Comparison of ENCODE assay signal across 8 cellular contexts in genomic region chr2:106095478-106096392, GRCh38.
A peak's percentile ranks its signal among the peaks of the same experiment; 100 is the strongest.
DNase-seq lines count a peak whose midpoint lies in the region; ATAC-seq and TF ChIP-seq lines count a peak whose summit lies in the region.
"Had no signal": no experiment of that assay in that cellular context is flagged by ENCODE, and none has a peak within 500 bp of the region (broad histone marks: within the 10 kb centered on the region; RNA-seq: fewer than 3 reads in every experiment).

No MANE protein-coding gene starts in this region.

- DNase-seq in activated B cell treated with CpG ODN at 0.5 μM for 24 hours = no peak
- DNase-seq in activated naive CD4-positive, alpha-beta T cell treated with anti-CD3 and anti-CD28 coated beads for 36 hours = peak; percentile 83
- DNase-seq in nephron progenitor cell = no peak
- peak; percentile 54 for DNase-seq in transverse colon
- no peak for DNase-seq in RPMI8226
- no peak for DNase-seq in NCI-H1105 (lab: John Stamatoyannopoulos, UW)
- DNase-seq in NCI-H1417 treated with DMSO at 0.1 percent for 48 hours (lab: John Stamatoyannopoulos, UW) = no peak
- DNase-seq: retina had no signal

- WGBS in transverse colon (ENCODE audit: low coverage in 1 of 2), 2 donors = 63 to 81% methylated on average over 5 to 21 of the region's 21 CpGs

- CTCF ChIA-PET in activated B cell treated with CpG ODN at 0.5 μM for 24 hours (lab: Charles Lee) = interaction anchor here (1.4 to 5.2 kb wide), 2 partner anchors 350 to 519 kb away, joined by 4 to 17 read pairs; no protein-coding TSS in a partner anchor
- CTCF ChIA-PET in activated naive CD4-positive, alpha-beta T cell treated with anti-CD3 and anti-CD28 coated beads for 36 hours (lab: Charles Lee) = interaction anchor here (0.7 to 1.4 kb wide), 8 partner anchors 10 to 519 kb away, joined by 3 to 9 read pairs (median 3); no protein-coding TSS in a partner anchor

- TF ChIP-seq POLR2A in transverse colon (IDR thresholded peaks at IDR 0.05) = no peak

- H3K9me3 Mint-ChIP-seq in activated B cell treated with CpG ODN at 0.5 μM for 24 hours = no peaks in the 10 kb centered on the region
- no peaks in the 10 kb centered on the region for H3K9me3 Mint-ChIP-seq in activated naive CD4-positive, alpha-beta T cell treated with anti-CD3 and anti-CD28 coated beads for 36 hours
- H3K9me3 Mint-ChIP-seq in nephron progenitor cell = no peaks in the 10 kb centered on the region

- H3K27me3 Mint-ChIP-seq in activated B cell treated with CpG ODN at 0.5 μM for 24 hours (no peaks in the 10 kb centered on the region), nephron progenitor cell (ENCODE audit: low read depth, poor library complexity) (no peaks in the 10 kb centered on the region)
- H3K27me3 Mint-ChIP-seq in activated naive CD4-positive, alpha-beta T cell treated with anti-CD3 and anti-CD28 coated beads for 36 hours (ENCODE audit: low read depth) = no peaks in the 10 kb centered on the region

- peak overlapping the region in 2 of 4 donors; percentile 19 to 21 for H3K27ac ChIP-seq in transverse colon

- H3K4me3 ChIP-seq in transverse colon = no peak overlapping the region

- no peaks in the 10 kb centered on the region for H3K4me1 ChIP-seq in transverse colon

- TF ChIP-seq CTCF in activated B cell treated with CpG ODN at 0.5 μM for 24 hours (IDR thresholded peaks at IDR 0.05) = no peak
- TF ChIP-seq CTCF in nephron progenitor cell (IDR thresholded peaks at IDR 0.05) = no peak
- no peak for TF ChIP-seq CTCF in transverse colon (IDR thresholded peaks at IDR 0.05)

- POLR2A ChIA-PET in activated B cell treated with CpG ODN at 0.5 μM for 24 hours (lab: Charles Lee) = no interaction called here

- H3K4me1 Mint-ChIP-seq in activated B cell treated with CpG ODN at 0.5 μM for 24 hours = peaks cover 28% of the 10 kb centered on the region
- peaks cover 55% of the 10 kb centered on the region for H3K4me1 Mint-ChIP-seq in activated naive CD4-positive, alpha-beta T cell treated with anti-CD3 and anti-CD28 coated beads for 36 hours (ENCODE audit: low read depth)
- H3K4me1 Mint-ChIP-seq in nephron progenitor cell = peaks cover 28% of the 10 kb centered on the region

- in situ Hi-C loops in transverse colon (cut with MboI; ENCODE audit: low pct_ligation_motif_present in 1 of 4, low pct_unique_long_range_greater_than_20kb in 1 of 4, low sequenced_read_pairs in 3 of 4) = loop anchor here in 1 of 4 donors (25.0 kb wide), 1 partner anchor 508 kb away; no protein-coding TSS in a partner anchor

- peak overlapping the region; percentile 36 for H3K4me3 Mint-ChIP-seq in activated B cell treated with CpG ODN at 0.5 μM for 24 hours
- peak overlapping the region; percentile 68 for H3K4me3 Mint-ChIP-seq in activated naive CD4-positive, alpha-beta T cell treated with anti-CD3 and anti-CD28 coated beads for 36 hours
- H3K4me3 Mint-ChIP-seq in nephron progenitor cell = no peak overlapping the region

- no peaks in the 10 kb centered on the region for H3K27me3 ChIP-seq in transverse colon

- peak; percentile 96 for ATAC-seq in activated B cell treated with CpG ODN at 0.5 μM for 24 hours (ENCODE audit: low read depth)

- H3K36me3 ChIP-seq in transverse colon = no peaks in the 10 kb centered on the region

- peaks cover 67% of the 10 kb centered on the region for H3K36me3 Mint-ChIP-seq in activated B cell treated with CpG ODN at 0.5 μM for 24 hours (ENCODE audit: low read depth)
- H3K36me3 Mint-ChIP-seq in activated naive CD4-positive, alpha-beta T cell treated with anti-CD3 and anti-CD28 coated beads for 36 hours (ENCODE audit: low read depth) = peaks cover 31% of the 10 kb centered on the region
- peaks cover 69% of the 10 kb centered on the region for H3K36me3 Mint-ChIP-seq in nephron progenitor cell (ENCODE audit: low read depth)

- intact Hi-C loops in activated B cell treated with CpG ODN at 0.5 μM for 24 hours (cut with micrococcal nuclease) (loop anchor here (5.0 to 10.0 kb wide), 3 partner anchors 308 to 751 kb away; no protein-coding TSS in a partner anchor), transverse colon (cut with DNase I; ENCODE audit: low total_unique reads) (no loop called here)
- intact Hi-C loops in activated naive CD4-positive, alpha-beta T cell treated with anti-CD3 and anti-CD28 coated beads for 36 hours (cut with micrococcal nuclease) = loop anchor here (1.0 to 10.0 kb wide), 6 partner anchors 65 to 1061 kb away; partner anchors contain the start of gene MRPS9

- H3K27ac Mint-ChIP-seq in activated B cell treated with CpG ODN at 0.5 μM for 24 hours (peak overlapping the region; percentile 73), nephron progenitor cell (peak overlapping the region; percentile 7)
- H3K27ac Mint-ChIP-seq in activated naive CD4-positive, alpha-beta T cell treated with anti-CD3 and anti-CD28 coated beads for 36 hours = peak overlapping the region; percentile 85

- TF ChIP-seq EP300 in transverse colon (IDR thresholded peaks at IDR 0.05; ENCODE audit: low read depth) = no peak

- no peaks in the 10 kb centered on the region for H3K9me3 ChIP-seq in transverse colon

Comparison
In these comparisons a context has a peak if more than half of its experiments do, and no peak if none do; other contexts are left out.
1. DNase-seq: peak in activated naive CD4-positive, alpha-beta T cell treated with anti-CD3 and anti-CD28 coated beads for 36 hours (single experiment) and transverse colon (single experiment); none in activated B cell treated with CpG ODN at 0.5 μM for 24 hours (single experiment), nephron progenitor cell (single experiment), RPMI8226 (single experiment), NCI-H1105 (single experiment) and NCI-H1417 treated with DMSO at 0.1 percent for 48 hours (single experiment).
2. H3K27ac Mint-ChIP-seq: peak in every context shown above with its lines; median percentile 85 in activated naive CD4-positive, alpha-beta T cell treated with anti-CD3 and anti-CD28 coated beads for 36 hours; 73 in activated B cell treated with CpG ODN at 0.5 μM for 24 hours; 7 in nephron progenitor cell.